Comparison of ENCODE assay signal across 13 cellular contexts in the genomic region with DNA sequence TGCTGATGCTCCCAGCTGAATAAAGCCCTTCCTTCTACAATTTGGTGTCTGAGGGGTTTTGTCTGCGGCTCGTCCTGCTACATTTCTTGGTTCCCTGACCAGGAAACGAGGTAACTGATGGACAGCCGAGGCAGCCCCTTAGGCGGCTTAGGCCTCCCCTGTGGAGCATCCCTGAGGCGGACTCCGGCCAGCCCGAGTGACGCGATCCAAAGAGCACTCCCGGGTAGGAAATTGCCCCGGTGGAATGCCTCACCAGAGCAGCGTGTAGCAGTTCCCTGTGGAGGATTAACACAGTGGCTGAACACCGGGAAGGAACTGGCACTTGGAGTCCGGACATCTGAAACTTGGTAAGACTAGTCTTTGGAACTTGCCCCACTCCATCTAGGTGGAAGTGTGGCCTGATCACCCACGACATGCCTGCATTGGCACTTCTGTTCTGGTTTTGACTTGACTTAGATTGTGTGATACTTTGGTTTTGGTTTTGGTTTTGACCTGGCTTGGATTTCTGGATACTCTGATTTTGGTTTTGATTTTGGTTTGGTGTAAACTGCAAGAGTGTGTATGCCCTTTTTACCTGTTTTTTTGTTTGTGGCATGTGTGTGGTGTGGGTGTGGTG. TPM values are rescaled to one million over a fixed set of nuclear protein-coding genes. Genes with fewer than 3 reads are reported as not detected.
DNase-seq lines count a peak whose midpoint lies in the region; ATAC-seq and TF ChIP-seq lines count a peak whose summit lies in the region.
"Not testable (repeated sequence)": the region's sequence is repeated elsewhere in the genome, so short reads cannot be mapped to it uniquely, and the experiment has no call there.
"Had no signal": no experiment of that assay in that cellular context is flagged by ENCODE, and none has a peak within 500 bp of the region (broad histone marks: within the 10 kb centered on the region; RNA-seq: fewer than 3 reads in every experiment).

A gene with protein sequence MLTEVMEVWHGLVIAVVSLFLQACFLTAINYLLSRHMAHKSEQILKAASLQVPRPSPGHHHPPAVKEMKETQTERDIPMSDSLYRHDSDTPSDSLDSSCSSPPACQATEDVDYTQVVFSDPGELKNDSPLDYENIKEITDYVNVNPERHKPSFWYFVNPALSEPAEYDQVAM (plus strand): TSS at position 255 of the 616 bp plus-strand sequence. CDS start 44,656 bp downstream, outside the sequence.

- not testable (repeated sequence) for H3K27me3 Mint-ChIP-seq in activated CD4-positive, alpha-beta T cell treated with anti-CD3 and anti-CD28 coated beads, Interleukin-2, amount 10 ng/mL, durations not matched to agents 7 days and 5 days
- H3K27me3 Mint-ChIP-seq in activated naive CD8-positive, alpha-beta T cell treated with anti-CD3 and anti-CD28 coated beads, Interleukin-2, amount 10 ng/mL, durations not matched to agents 7 days and 5 days = peaks cover 17% of the 10 kb centered on the region

- not testable (repeated sequence) for H3K79me1 ChIP-seq in mesenchymal stem cell (replicated peaks; ENCODE audit: low read length, poor library complexity, severe bottlenecking)

- peak within 1 kb of the TSS; percentile 85 for H2BK5ac ChIP-seq in mesenchymal stem cell (ENCODE audit: low read depth, low read length, poor library complexity, severe bottlenecking)

- H4K20me1 ChIP-seq in BLaER1 treated with 17β-estradiol and CSF1 and Interleukin-3, amounts not matched to agents 10 nM and 100 nM = not testable (repeated sequence)

- H3K4me2 ChIP-seq in BLaER1 treated with 17β-estradiol and CSF1 and Interleukin-3, amounts not matched to agents 10 nM and 100 nM = peak within 1 kb of the TSS; percentile 79 to 91 (median 84)
- peak within 1 kb of the TSS; percentile 66 for H3K4me2 ChIP-seq in mesenchymal stem cell (ENCODE audit: low read length, poor library complexity, severe bottlenecking)

- H3K4ac ChIP-seq in mesenchymal stem cell (ENCODE audit: low read depth in 1 of 2, low read length in 2 of 2) = not testable (repeated sequence)

- peak within 1 kb of the TSS; percentile 54 for H3K27ac Mint-ChIP-seq in activated CD4-positive, alpha-beta T cell treated with anti-CD3 and anti-CD28 coated beads, Interleukin-2, amount 10 ng/mL, durations not matched to agents 7 days and 5 days
- peak within 1 kb of the TSS; percentile 1 for H3K27ac Mint-ChIP-seq in activated naive CD8-positive, alpha-beta T cell treated with anti-CD3 and anti-CD28 coated beads, Interleukin-2, amount 10 ng/mL, durations not matched to agents 7 days and 5 days

- H3K9me3 ChIP-seq in BLaER1 treated with 17β-estradiol and CSF1 and Interleukin-3, amounts not matched to agents 10 nM and 100 nM (replicated peaks in 1 of 11) = peaks cover 0 to 35% (median 13%) of the 10 kb centered on the region in 11 experiments; a peak in 12 of 22 replicates
- not testable (repeated sequence) for H3K9me3 ChIP-seq in Peyer's patch; iPS-18a (ENCODE audit: control insufficient read depth, low read depth, low read length); mesenchymal stem cell (ENCODE audit: control insufficient read depth, low read length)

- peaks cover 41 to 74% (median 57%) of the 10 kb centered on the region in 10 experiments for H3K4me1 ChIP-seq in BLaER1 treated with 17β-estradiol and CSF1 and Interleukin-3, amounts not matched to agents 10 nM and 100 nM
- H3K4me1 ChIP-seq in Peyer's patch (peaks cover 0 to 12% (median 2%) of the 10 kb centered on the region in 4 donors), mesenchymal stem cell (ENCODE audit: control insufficient read depth, insufficient read depth, low read depth, low read length) (peaks cover 14% of the 10 kb centered on the region)
- H3K4me1 ChIP-seq in iPS-18a (ENCODE audit: control insufficient read depth, low read depth, low read length) = not testable (repeated sequence)

- not testable (repeated sequence) for H3K23ac ChIP-seq in mesenchymal stem cell (ENCODE audit: low read length in 2 of 2)

- H3K36me3 ChIP-seq in BLaER1 treated with 17β-estradiol and CSF1 and Interleukin-3, amounts not matched to agents 10 nM and 100 nM = peaks cover 0 to 31% (median 17%) of the 10 kb centered on the region in 11 experiments; a peak in 14 of 22 replicates
- not testable (repeated sequence) for H3K36me3 ChIP-seq in Peyer's patch; iPS-18a (ENCODE audit: control insufficient read depth, low read depth, low read length); mesenchymal stem cell (ENCODE audit: control insufficient read depth in 1 of 2, insufficient read depth in 2 of 2, low read depth in 1 of 2, low read length in 2 of 2)

- not testable (repeated sequence) for TF ChIP-seq CTCF in Peyer's patch (IDR thresholded peaks at IDR 0.05)

- H3K4me3 ChIP-seq in BLaER1 treated with 17β-estradiol and CSF1 and Interleukin-3, amounts not matched to agents 10 nM and 100 nM = peak within 1 kb of the TSS; percentile 28 to 70 (median 56); a peak in 19 of 20 replicates
- H3K4me3 ChIP-seq in Peyer's patch = peak within 1 kb of the TSS in 1 of 4 donors; percentile 20
- peak within 1 kb of the TSS; percentile 21 for H3K4me3 ChIP-seq in iPS-18a (ENCODE audit: low read length)
- H3K4me3 ChIP-seq in mesenchymal stem cell (ENCODE audit: insufficient read depth in 1 of 2, low read depth in 1 of 2, low read length in 2 of 2) = peak within 1 kb of the TSS; percentile 9 to 61

- H4K91ac ChIP-seq in mesenchymal stem cell (ENCODE audit: low read length) = not testable (repeated sequence)

- H2AFZ ChIP-seq in mesenchymal stem cell (ENCODE audit: low read depth, low read length) = not testable (repeated sequence)

- H3K18ac ChIP-seq in mesenchymal stem cell (ENCODE audit: low read depth in 1 of 2, low read length in 2 of 2) = not testable (repeated sequence)

- H2AK5ac ChIP-seq in mesenchymal stem cell (ENCODE audit: low read length, severe bottlenecking) = peak within 1 kb of the TSS; percentile 85

- peak within 1 kb of the TSS; percentile 20 for H3K4me3 Mint-ChIP-seq in activated CD4-positive, alpha-beta T cell treated with anti-CD3 and anti-CD28 coated beads, Interleukin-2, amount 10 ng/mL, durations not matched to agents 7 days and 5 days
- not testable (repeated sequence) for H3K4me3 Mint-ChIP-seq in activated naive CD8-positive, alpha-beta T cell treated with anti-CD3 and anti-CD28 coated beads, Interleukin-2, amount 10 ng/mL, durations not matched to agents 7 days and 5 days

- not testable (repeated sequence) for H2BK120ac ChIP-seq in mesenchymal stem cell (ENCODE audit: low read depth, low read length)

- POLR2A ChIA-PET in activated CD4-positive, alpha-beta T cell treated with anti-CD3 and anti-CD28 coated beads, Interleukin-2, amount 10 ng/mL, durations not matched to agents 7 days and 5 days (lab: Charles Lee); activated naive CD8-positive, alpha-beta T cell treated with anti-CD3 and anti-CD28 coated beads, Interleukin-2, amount 10 ng/mL, durations not matched to agents 7 days and 5 days (lab: Charles Lee): not testable (repeated sequence)

- WGBS in mesenchymal stem cell = 92% methylated on average over 16 of the region's 16 CpGs

- peak within 1 kb of the TSS; percentile 45 to 92 (median 86); a peak in 21 of 22 replicates for H3K27ac ChIP-seq in BLaER1 treated with 17β-estradiol and CSF1 and Interleukin-3, amounts not matched to agents 10 nM and 100 nM
- H3K27ac ChIP-seq in Peyer's patch (peak within 1 kb of the TSS in 3 of 4 donors; percentile 8 to 84 (median 63)), mesenchymal stem cell (ENCODE audit: low read length, poor library complexity, severe bottlenecking) (peak within 1 kb of the TSS; percentile 98)
- not testable (repeated sequence) for H3K27ac ChIP-seq in iPS-18a (ENCODE audit: low read length)

- not testable (repeated sequence) for H4K8ac ChIP-seq in mesenchymal stem cell (ENCODE audit: low read length)

- H2BK12ac ChIP-seq in mesenchymal stem cell (ENCODE audit: low read length in 2 of 2) = not testable (repeated sequence)

- H3K9ac ChIP-seq in BLaER1 treated with 17β-estradiol and CSF1 and Interleukin-3, amounts not matched to agents 10 nM and 100 nM = peak within 1 kb of the TSS; percentile 65 to 82 (median 78); a peak in 21 of 22 replicates
- H3K9ac ChIP-seq in iPS-18a (ENCODE audit: low read length); mesenchymal stem cell (ENCODE audit: low read length): not testable (repeated sequence)

- not testable (repeated sequence) for H3K9me3 Mint-ChIP-seq in activated CD4-positive, alpha-beta T cell treated with anti-CD3 and anti-CD28 coated beads, Interleukin-2, amount 10 ng/mL, durations not matched to agents 7 days and 5 days; activated naive CD8-positive, alpha-beta T cell treated with anti-CD3 and anti-CD28 coated beads, Interleukin-2, amount 10 ng/mL, durations not matched to agents 7 days and 5 days

- H3K36me3 Mint-ChIP-seq in activated CD4-positive, alpha-beta T cell treated with anti-CD3 and anti-CD28 coated beads, Interleukin-2, amount 10 ng/mL, durations not matched to agents 7 days and 5 days (ENCODE audit: low read depth); activated naive CD8-positive, alpha-beta T cell treated with anti-CD3 and anti-CD28 coated beads, Interleukin-2, amount 10 ng/mL, durations not matched to agents 7 days and 5 days: not testable (repeated sequence)

- TF ChIP-seq POLR2A in GM18526 (IDR thresholded peaks at IDR 0.05; ENCODE audit: extremely low read depth, insufficient read length) = peak; percentile 30
- not testable (repeated sequence) for TF ChIP-seq POLR2A in Peyer's patch (IDR thresholded peaks at IDR 0.05)

- H2BK15ac ChIP-seq in mesenchymal stem cell (ENCODE audit: low read depth, poor library complexity, severe bottlenecking) = not testable (repeated sequence)

- not testable (repeated sequence) for H3K27me3 ChIP-seq in BLaER1 treated with 17β-estradiol and CSF1 and Interleukin-3, amounts not matched to agents 10 nM and 100 nM; Peyer's patch; iPS-18a (ENCODE audit: control insufficient read depth, insufficient read depth, low read length); mesenchymal stem cell (ENCODE audit: control insufficient read depth in 1 of 2, insufficient read depth in 1 of 2, low read length in 2 of 2)

- peaks cover 43% of the 10 kb centered on the region for H3K4me1 Mint-ChIP-seq in activated CD4-positive, alpha-beta T cell treated with anti-CD3 and anti-CD28 coated beads, Interleukin-2, amount 10 ng/mL, durations not matched to agents 7 days and 5 days
- peaks cover 13% of the 10 kb centered on the region for H3K4me1 Mint-ChIP-seq in activated naive CD8-positive, alpha-beta T cell treated with anti-CD3 and anti-CD28 coated beads, Interleukin-2, amount 10 ng/mL, durations not matched to agents 7 days and 5 days

- CTCF ChIA-PET in activated CD4-positive, alpha-beta T cell treated with anti-CD3 and anti-CD28 coated beads, Interleukin-2, amount 10 ng/mL, durations not matched to agents 7 days and 5 days (lab: Charles Lee) = interaction anchor here (1.2 kb wide), 1 partner anchor 44 kb away, joined by 3 read pairs; no protein-coding TSS in a partner anchor

- not testable (repeated sequence) for H3K14ac ChIP-seq in mesenchymal stem cell (ENCODE audit: low read length in 2 of 2)

- DNase-seq in Peyer's patch = peak in 1 of 3 donors; percentile 67
- peak; percentile 49 for DNase-seq in activated CD4-positive, alpha-beta T cell treated with anti-CD3 and anti-CD28 coated beads, Interleukin-2, amount 10 ng/mL, durations not matched to agents 7 days and 5 days
- DNase-seq in activated naive CD8-positive, alpha-beta T cell treated with anti-CD3 and anti-CD28 coated beads, Interleukin-2, amount 10 ng/mL, durations not matched to agents 7 days and 5 days = peak; percentile 40
- not testable (repeated sequence) for DNase-seq in mesenchymal stem cell
- DNase-seq in stimulated activated CD8-positive, alpha-beta memory T cell treated with anti-CD3 and anti-CD28 coated beads, Interleukin-4, amount 100 ng/mL, for 48 hours = peak; percentile 42

- ATAC-seq in activated naive CD8-positive, alpha-beta T cell treated with anti-CD3 and anti-CD28 coated beads, Interleukin-2, amount 10 ng/mL, durations not matched to agents 7 days and 5 days (ENCODE audit: low read depth) = peak; percentile 37

RNA-seq across cellular contexts. Expression of the gene that starts here (rescaled TPM):
- total RNA-seq in Peyer's patch = 10 to 100 TPM in 1 of 4 donors, 1 to 10 TPM in 3; 1.1 to 28.1 (median 3.5) TPM
- total RNA-seq in activated CD4-positive, alpha-beta T cell treated with anti-CD3 and anti-CD28 coated beads, Interleukin-2, amount 10 ng/mL, durations not matched to agents 7 days and 5 days = not detected
- not detected for total RNA-seq in activated naive CD8-positive, alpha-beta T cell treated with anti-CD3 and anti-CD28 coated beads, Interleukin-2, amount 10 ng/mL, durations not matched to agents 7 days and 5 days
- not detected for polyA plus RNA-seq in mesenchymal stem cell (2013, experiment 1 of 2)
- polyA plus RNA-seq in mesenchymal stem cell (2013, experiment 2 of 2) = not detected
- total RNA-seq: A673, dermis microvascular lymphatic vessel endothelial cell, H7, mammary epithelial cell, pulmonary artery endothelial cell had no signal
- polyA plus RNA-seq: mammary epithelial cell had no signal

Comparison
In these comparisons a context has a peak if more than half of its experiments do, and no peak if none do; other contexts are left out.
1. Peak in DNase-seq in activated CD4-positive, alpha-beta T cell treated with anti-CD3 and anti-CD28 coated beads, Interleukin-2, amount 10 ng/mL, durations not matched to agents 7 days and 5 days; RNA of the gene not detected or under 1 TPM.
2. Peak in DNase-seq and ATAC-seq in activated naive CD8-positive, alpha-beta T cell treated with anti-CD3 and anti-CD28 coated beads, Interleukin-2, amount 10 ng/mL, durations not matched to agents 7 days and 5 days; RNA of the gene not detected or under 1 TPM.